Comparison of ENCODE assay signal across 1 cellular context in the genomic region with DNA sequence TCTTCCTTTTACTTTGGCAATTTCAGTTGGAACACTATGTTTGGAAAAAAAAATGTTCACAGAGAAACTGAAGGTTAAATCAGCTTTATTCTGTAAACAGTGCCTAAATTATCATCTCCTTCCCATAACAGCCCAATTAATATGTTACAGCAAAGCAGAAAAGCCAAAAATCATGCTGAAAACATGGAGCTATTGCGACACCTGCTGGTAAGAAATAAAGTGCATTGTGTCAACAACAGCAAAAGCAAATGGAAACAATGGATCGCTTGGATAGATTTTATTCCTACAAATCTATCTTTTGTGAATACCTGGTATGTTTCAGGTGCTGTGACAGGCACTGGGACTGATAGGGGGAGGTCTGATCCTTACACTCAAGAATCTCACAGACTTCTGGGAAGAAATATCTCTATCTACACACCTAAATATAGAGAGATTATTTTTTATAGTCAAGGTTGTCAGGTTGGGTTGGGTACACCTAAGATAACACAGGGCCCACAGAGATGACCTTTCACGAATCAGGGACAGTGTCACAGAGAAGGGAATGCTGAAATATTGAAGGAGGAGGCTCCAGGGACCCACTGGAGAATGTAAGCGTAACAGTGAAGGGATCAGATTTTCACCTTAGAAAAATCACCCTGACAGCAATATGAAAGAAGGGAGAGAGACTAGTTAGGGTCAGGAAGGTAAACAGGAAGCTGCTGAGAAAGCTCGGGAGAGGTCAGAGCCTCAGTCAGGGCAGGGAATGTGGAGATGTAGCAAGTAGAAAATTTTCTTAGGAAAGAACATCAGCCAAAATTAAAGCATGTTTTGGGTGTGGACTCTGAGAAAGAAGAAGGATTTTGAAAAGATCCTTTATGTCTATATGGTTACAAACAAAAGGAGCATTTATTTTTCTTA.
TF ChIP-seq lines count a peak whose summit lies in the region.

No MANE protein-coding gene starts in this region.

TF ChIP-seq in GM12878, 131 proteins besides CTCF, POLR2A, EP300 and RAD21:
- peak; percentile 80 for TF ChIP-seq SMC3 (IDR thresholded peaks at IDR 0.05; ENCODE audit: borderline replicate concordance, low read length)
- no peak for TF ChIP-seq CHD4 (IDR thresholded peaks at IDR 0.05)
